In the genomic region with DNA sequence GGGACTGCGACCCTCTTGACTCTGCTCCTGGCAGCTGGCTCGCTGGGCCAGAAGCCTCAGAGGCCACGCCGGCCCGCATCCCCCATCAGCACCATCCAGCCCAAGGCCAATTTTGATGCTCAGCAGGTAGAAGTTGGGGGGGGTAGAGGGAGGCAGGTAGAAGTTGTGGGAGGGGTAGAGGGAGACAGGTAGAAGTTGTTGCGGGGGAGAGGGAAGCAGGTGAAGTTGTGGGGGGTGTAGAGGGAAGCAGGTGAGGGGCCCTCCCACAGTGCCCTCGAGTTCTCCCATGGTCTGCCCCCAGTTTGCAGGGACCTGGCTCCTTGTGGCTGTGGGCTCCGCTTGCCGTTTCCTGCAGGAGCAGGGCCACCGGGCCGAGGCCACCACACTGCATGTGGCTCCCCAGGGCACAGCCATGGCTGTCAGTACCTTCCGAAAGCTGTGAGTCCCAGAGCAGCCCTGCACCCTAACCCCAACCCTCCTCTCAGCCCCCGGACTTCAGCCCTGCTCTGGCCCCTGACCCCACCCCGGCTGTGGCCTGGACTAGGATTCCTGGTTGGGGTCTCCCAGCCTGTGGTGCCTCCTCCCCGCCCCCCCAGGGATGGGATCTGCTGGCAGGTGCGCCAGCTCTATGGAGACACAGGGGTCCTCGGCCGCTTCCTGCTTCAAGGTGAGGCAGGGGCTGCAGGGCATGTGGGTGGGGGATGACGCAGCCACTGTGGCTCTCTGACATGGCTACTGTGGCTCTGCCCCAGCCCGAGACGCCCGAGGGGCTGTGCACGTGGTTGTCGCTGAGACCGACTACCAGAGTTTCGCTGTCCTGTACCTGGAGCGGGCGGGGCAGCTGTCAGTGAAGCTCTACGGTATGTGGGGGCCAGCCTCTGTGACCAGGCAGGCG, we compare ENCODE assay signal across 13 cellular contexts. TPM values are rescaled to one million over a fixed set of nuclear protein-coding genes. Genes with fewer than 3 reads are reported as not detected.
DNase-seq lines count a peak whose midpoint lies in the region; ATAC-seq and TF ChIP-seq lines count a peak whose summit lies in the region.
"Had no signal": no experiment of that assay in that cellular context is flagged by ENCODE, and none has a peak within 500 bp of the region (broad histone marks: within the 10 kb centered on the region; RNA-seq: fewer than 3 reads in every experiment).

No MANE protein-coding gene starts in this region.

- TF ChIP-seq CTCF in DND-41 (IDR thresholded peaks at IDR 0.05; ENCODE audit: borderline replicate concordance, extremely low read depth, low read length, poor library complexity, severe bottlenecking) (no peak), right atrium auricular region (IDR thresholded peaks at IDR 0.05) (no peak), sigmoid colon (IDR thresholded peaks at IDR 0.05) (no peak), mammary epithelial cell (conservative IDR thresholded peaks at IDR 0.05 in 1 of 2, IDR thresholded peaks at IDR 0.05 in 1 of 2; ENCODE audit: extremely low read depth in 1 of 2, insufficient read depth in 1 of 2, low read depth in 1 of 2, low read length in 2 of 2) (no peak)

- H4K20me1 ChIP-seq in DND-41 (ENCODE audit: insufficient read depth, low read length) (peaks cover 17% of the 10 kb centered on the region), mammary epithelial cell (ENCODE audit: insufficient read depth, low read length) (no peaks in the 10 kb centered on the region)

- H3K4me3 ChIP-seq in DND-41 (ENCODE audit: low read depth in 1 of 2, low read length in 2 of 2) (peak overlapping the region in 1 of 2 experiments; percentile 36; a peak in 1 of 4 replicates), right atrium auricular region (no peak overlapping the region), sigmoid colon (no peak overlapping the region), mammary epithelial cell (replicated peaks in 1 of 3; ENCODE audit: insufficient read depth in 1 of 3, low read depth in 2 of 3, low read length in 3 of 3) (no peak overlapping the region)

- 83 to 90% methylated on average over 30 of the region's 30 CpGs for WGBS in sigmoid colon, 2 donors
- 76% methylated on average over 13 of the region's 30 CpGs for WGBS in mammary epithelial cell (ENCODE audit: low coverage, missing lambda C conversion rate)

- dilution Hi-C loops in mammary epithelial cell (cut with HindIII; ENCODE audit: low sequenced_read_pairs), result loop anchor here (5.0 to 10.0 kb wide), 2 partner anchors 59 to 88 kb away; no protein-coding TSS in a partner anchor

- CTCF ChIA-PET in mammary epithelial cell (lab: Charles Lee; ENCODE audit: low non-redundant PET), result no interaction called here

- H3K27ac ChIP-seq in DND-41 (ENCODE audit: low read length), result no peak overlapping the region
- H3K27ac ChIP-seq in right atrium auricular region, result peak overlapping the region; percentile 51 to 95
- H3K27ac ChIP-seq in sigmoid colon, result no peak overlapping the region
- H3K27ac ChIP-seq in mammary epithelial cell (ENCODE audit: insufficient read depth, low read depth, low read length), result no peak overlapping the region
- H3K27ac ChIP-seq: thoracic aorta had no signal

- intact Hi-C loops in sigmoid colon (cut with DNase I) (loop anchor here (2.0 to 5.0 kb wide), 3 partner anchors 83 to 463 kb away; a partner anchor contains a TSS), mammary epithelial cell (cut with micrococcal nuclease) (loop anchor here (2.0 to 5.0 kb wide), 5 partner anchors 45 to 153 kb away; a partner anchor contains a TSS), posterior vena cava (cut with DNase I) (no loop called here)

- H2AFZ ChIP-seq in DND-41 (ENCODE audit: low read depth, low read length) (0 out of 2 replicates have a peak overlapping the region, but pooled peaks have one; percentile 60), mammary epithelial cell (ENCODE audit: low read depth, low read length) (no peak overlapping the region)

- H3K4me3 Mint-ChIP-seq in T-helper 17 cell, result peak overlapping the region; percentile 85

- no peak for TF ChIP-seq EP300 in sigmoid colon (IDR thresholded peaks at IDR 0.05)

- H3K27ac Mint-ChIP-seq in T-helper 17 cell, result peak overlapping the region; percentile 87

- DNase-seq in DND-41 (no peak), T-helper 17 cell (peak in 1 of 3 donors; percentile 8), right atrium auricular region (ENCODE audit: low spot score) (no peak), sigmoid colon (peak; percentile 68), mammary epithelial cell (no peak), NCI-H510A treated with DMSO at 0.1 percent for 48 hours (lab: John Stamatoyannopoulos, UW) (no peak), posterior vena cava (ENCODE audit: low spot score) (no peak)
- DNase-seq in stimulated activated CD4-positive, alpha-beta T cell treated with anti-CD3 and anti-CD28 coated beads, Interleukin-1b, Interleukin-23, amount 100 ng/mL, for 48 hours, result no peak

- no peak for TF ChIP-seq POLR2A in sigmoid colon (IDR thresholded peaks at IDR 0.05)

- H3K36me3 ChIP-seq in DND-41 (ENCODE audit: insufficient read depth, low read length) (peaks cover 24% of the 10 kb centered on the region), right atrium auricular region (peaks cover 25% of the 10 kb centered on the region), sigmoid colon (peaks cover 22 to 26% (median 24%) of the 10 kb centered on the region in 4 donors), mammary epithelial cell (ENCODE audit: insufficient read depth, low read length) (peaks cover 2% of the 10 kb centered on the region)

- no peaks in the 10 kb centered on the region for H3K36me3 Mint-ChIP-seq in T-helper 17 cell (ENCODE audit: low read depth)
- H3K36me3 Mint-ChIP-seq: CD4-positive, CD25-positive, alpha-beta regulatory T cell had no signal

- no peaks in the 10 kb centered on the region for H3K9me3 ChIP-seq in DND-41 (ENCODE audit: insufficient read depth, low read length, severe bottlenecking)
- H3K9me3 ChIP-seq in T-helper 17 cell (ENCODE audit: control insufficient read depth, low read length, poor library complexity, severe bottlenecking), result no peaks in the 10 kb centered on the region
- H3K9me3 ChIP-seq in right atrium auricular region, result no peaks in the 10 kb centered on the region
- no peaks in the 10 kb centered on the region for H3K9me3 ChIP-seq in sigmoid colon
- no peaks in the 10 kb centered on the region for H3K9me3 ChIP-seq in mammary epithelial cell (replicated peaks; ENCODE audit: insufficient read depth, low read length)
- H3K9me3 ChIP-seq: thoracic aorta had no signal

- H3K4me1 ChIP-seq in DND-41 (ENCODE audit: insufficient read depth, low read length), result peaks cover 41% of the 10 kb centered on the region
- peaks cover 0 to 64% of the 10 kb centered on the region in 2 donors for H3K4me1 ChIP-seq in right atrium auricular region
- H3K4me1 ChIP-seq in sigmoid colon, result peaks cover 0 to 42% (median 31%) of the 10 kb centered on the region in 4 donors
- peaks cover 19% of the 10 kb centered on the region for H3K4me1 ChIP-seq in mammary epithelial cell (ENCODE audit: insufficient read depth, low read length)

- H3K4me2 ChIP-seq in DND-41 (ENCODE audit: insufficient read depth, low read length) (peak overlapping the region; percentile 50; the same call in 1 of the 2 replicates), mammary epithelial cell (ENCODE audit: insufficient read depth, low read depth, low read length) (no peak overlapping the region)

- H3K27me3 Mint-ChIP-seq in T-helper 17 cell, result no peaks in the 10 kb centered on the region

- H3K9ac ChIP-seq in DND-41 (ENCODE audit: low read depth, low read length) (no peak overlapping the region), mammary epithelial cell (ENCODE audit: insufficient read depth, low read length) (no peak overlapping the region)
- H3K9ac ChIP-seq: parathyroid adenoma had no signal

- in situ Hi-C loops in mammary epithelial cell (cut with MboI; ENCODE audit: low sequenced_read_pairs in 2 of 2), result no loop called here

- H3K27me3 ChIP-seq in DND-41 (ENCODE audit: insufficient read depth, low read length, poor library complexity), result no peaks in the 10 kb centered on the region
- no peaks in the 10 kb centered on the region for H3K27me3 ChIP-seq in right atrium auricular region
- H3K27me3 ChIP-seq in sigmoid colon, result no peaks in the 10 kb centered on the region
- H3K27me3 ChIP-seq in mammary epithelial cell (ENCODE audit: insufficient read depth, low read length), result no peaks in the 10 kb centered on the region

- peaks cover 6% of the 10 kb centered on the region for H3K4me1 Mint-ChIP-seq in T-helper 17 cell

- ATAC-seq in DND-41 (ENCODE audit: insufficient read depth, low read depth) (no peak), T-helper 17 cell (no peak)

- peaks cover 23% of the 10 kb centered on the region for H3K79me2 ChIP-seq in DND-41 (ENCODE audit: insufficient read depth, low read length)
- peaks cover 38% of the 10 kb centered on the region for H3K79me2 ChIP-seq in mammary epithelial cell (ENCODE audit: insufficient read depth, low read length)
- H3K79me2 ChIP-seq: parathyroid adenoma had no signal

- BruUV-seq in mammary epithelial cell (replicated peaks; lab: Mats Ljungman, UMichigan), result no TSS peak

RNA-seq across cellular contexts. Expression of a gene that starts 0.5 kb away (rescaled TPM):
- 1 to 10 TPM; 1.4 to 2.7 TPM for total RNA-seq in T-helper 17 cell
- total RNA-seq in right atrium auricular region, result not detected
- not detected for total RNA-seq in sigmoid colon
- 10 to 100 TPM in 1 of 3 donors, 1 to 10 TPM in 2; 4.2 to 11.1 (median 5.4) TPM for polyA plus RNA-seq in sigmoid colon
- 1 to 10 TPM in 1 of 2 donors, under 1 TPM in 1; 0.50 to 2.8 TPM for total RNA-seq in mammary epithelial cell
- 0.39 TPM for polyA plus RNA-seq in mammary epithelial cell
- polyA minus RNA-seq in mammary epithelial cell, result not detected
- 1 to 10 TPM; 1.4 TPM for total RNA-seq in posterior vena cava
- total RNA-seq: G401, thoracic aorta had no signal

RNA-seq across cellular contexts. Expression of a gene that starts 1.0 kb away (rescaled TPM):
- total RNA-seq in T-helper 17 cell (10 to 100 TPM; 84.3 to 88.4 TPM), right atrium auricular region (100 to 1,000 TPM; 203 to 233 TPM), sigmoid colon (100 to 1,000 TPM; 153 to 202 (median 171) TPM), mammary epithelial cell (100 to 1,000 TPM in 1 of 2 donors, 10 to 100 TPM in 1; 79.7 to 107 TPM), posterior vena cava (100 to 1,000 TPM in 1 of 2 donors, 10 to 100 TPM in 1; 95.0 to 100 TPM)
- polyA plus RNA-seq in sigmoid colon (100 to 1,000 TPM; 147 to 182 (median 165) TPM), mammary epithelial cell (72.2 TPM)
- 54.9 TPM for polyA minus RNA-seq in mammary epithelial cell

RNA-seq across cellular contexts. Expression of a gene that starts 6.5 kb away (rescaled TPM):
- 1 to 10 TPM; 2.6 to 4.2 TPM for total RNA-seq in T-helper 17 cell
- 10 to 100 TPM; 10.8 to 11.3 TPM for total RNA-seq in right atrium auricular region
- 1 to 10 TPM in 1 of 4 donors, not detected in 3; 1.2 TPM for total RNA-seq in sigmoid colon
- polyA plus RNA-seq in sigmoid colon, result 1 to 10 TPM in 1 of 3 donors, not detected in 2; 3.0 TPM
- under 1 TPM in 1 of 2 donors, not detected in 1; 0.68 TPM for total RNA-seq in mammary epithelial cell
- polyA plus RNA-seq in mammary epithelial cell, result 0.09 TPM
- polyA minus RNA-seq in mammary epithelial cell, result not detected
- under 1 TPM; 0.62 to 0.88 TPM for total RNA-seq in posterior vena cava
- total RNA-seq: G401, M059J had no signal
- polyA plus RNA-seq: CD4-positive, CD25-positive, alpha-beta regulatory T cell had no signal

RNA-seq across cellular contexts. Expression of a gene that starts 31.7 kb away (rescaled TPM):
- total RNA-seq in T-helper 17 cell (100 to 1,000 TPM in 1 of 2 donors, 10 to 100 TPM in 1; 21.4 to 166 TPM), right atrium auricular region (1,000 to 10,000 TPM; 1,799 to 2,426 TPM), sigmoid colon (10 to 100 TPM; 11.8 to 36.6 (median 32.4) TPM), mammary epithelial cell (1 to 10 TPM in 1 of 2 donors, under 1 TPM in 1; 0.54 to 2.2 TPM), posterior vena cava (100 to 1,000 TPM; 475 to 547 TPM)
- polyA plus RNA-seq in sigmoid colon (100 to 1,000 TPM in 1 of 3 donors, 10 to 100 TPM in 1, 1 to 10 TPM in 1; 8.3 to 218 (median 24.0) TPM), mammary epithelial cell (not detected)
- not detected for polyA minus RNA-seq in mammary epithelial cell
- total RNA-seq: G401, M059J had no signal

RNA-seq across cellular contexts. Expression of a gene that starts 37.2 kb away (rescaled TPM):
- total RNA-seq in T-helper 17 cell, result 1 to 10 TPM in 1 of 2 donors, under 1 TPM in 1; 0.96 to 2.9 TPM
- total RNA-seq in right atrium auricular region, result 1 to 10 TPM in 1 of 2 donors, under 1 TPM in 1; 0.24 to 1.1 TPM
- 1 to 10 TPM in 1 of 4 donors, under 1 TPM in 3; 0.14 to 1.1 (median 0.43) TPM for total RNA-seq in sigmoid colon
- under 1 TPM in 1 of 3 donors, not detected in 2; 0.50 TPM for polyA plus RNA-seq in sigmoid colon
- total RNA-seq in mammary epithelial cell, result under 1 TPM; 0.07 to 0.33 TPM
- not detected for polyA plus RNA-seq in mammary epithelial cell
- polyA minus RNA-seq in mammary epithelial cell, result not detected
- total RNA-seq in posterior vena cava, result 1 to 10 TPM; 2.0 to 2.4 TPM
- total RNA-seq: CD4-positive, CD25-positive, alpha-beta regulatory T cell; G401; M059J; thoracic aorta had no signal
- polyA plus RNA-seq: CD4-positive, CD25-positive, alpha-beta regulatory T cell had no signal

Comparison
In these comparisons a context has a peak if more than half of its experiments do, and no peak if none do; other contexts are left out.
1. H3K27ac ChIP-seq: peak in right atrium auricular region (2 of 2); none in DND-41 (single experiment), sigmoid colon (0 of 4) and mammary epithelial cell (single experiment).
2. intact Hi-C loops: an anchor here in sigmoid colon (2.0 to 5.0 kb wide) and mammary epithelial cell (2.0 to 5.0 kb wide); none called in posterior vena cava.